Comparison of ENCODE assay signal across 15 cellular contexts in the genomic region with DNA sequence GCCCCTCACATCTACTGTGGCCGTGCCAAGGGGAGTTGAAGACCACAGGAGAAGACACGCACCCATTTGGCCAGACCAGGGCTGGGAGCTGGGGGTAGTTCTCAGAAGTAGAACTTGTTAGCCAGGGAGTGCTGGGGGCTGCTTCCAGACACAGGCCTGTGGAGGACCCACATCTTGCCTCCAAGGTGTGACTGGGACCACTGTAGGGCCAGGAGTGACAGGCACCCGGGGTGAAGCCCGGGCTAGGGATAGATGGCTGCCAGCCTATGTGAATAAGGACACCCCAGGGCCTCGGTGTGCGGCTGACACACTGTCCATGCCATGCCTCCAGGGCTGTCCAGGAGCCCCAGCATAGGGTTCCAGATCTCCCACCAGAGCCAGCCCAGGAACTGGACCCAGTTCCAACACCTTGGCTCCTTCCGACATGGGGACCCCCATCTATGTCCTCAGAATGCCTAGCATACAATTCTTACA. TPM values are rescaled to one million over a fixed set of nuclear protein-coding genes. Genes with fewer than 3 reads are reported as not detected.
DNase-seq lines count a peak whose midpoint lies in the region; ATAC-seq and TF ChIP-seq lines count a peak whose summit lies in the region.
"Had no signal": no experiment of that assay in that cellular context is flagged by ENCODE, and none has a peak within 500 bp of the region (broad histone marks: within the 10 kb centered on the region; RNA-seq: fewer than 3 reads in every experiment).

No MANE protein-coding gene starts in this region.

- H3K9me3 Mint-ChIP-seq in activated naive CD4-positive, alpha-beta T cell treated with anti-CD3 and anti-CD28 coated beads, Interleukin-2, amount 50 U/mL, for 72 hours: peaks cover 0 to 6% of the 10 kb centered on the region in 2 donors
- H3K9me3 Mint-ChIP-seq: activated B cell treated with CpG ODN at 0.5 μM for 24 hours had no signal

- TF ChIP-seq CTCF in C4-2B (conservative IDR thresholded peaks at IDR 0.05) (no peak), fibroblast of pulmonary artery (IDR thresholded peaks at IDR 0.05; ENCODE audit: low read length, missing control alignments) (no peak)

- H3K27ac ChIP-seq in C4-2B: peak overlapping the region; percentile 55

- no peaks in the 10 kb centered on the region for H3K27me3 ChIP-seq in adipocyte (replicated peaks; ENCODE audit: control insufficient read depth, insufficient read depth, low read length)

- peaks cover 15 to 18% of the 10 kb centered on the region in 2 donors for H3K36me3 Mint-ChIP-seq in activated naive CD4-positive, alpha-beta T cell treated with anti-CD3 and anti-CD28 coated beads, Interleukin-2, amount 50 U/mL, for 72 hours
- H3K36me3 Mint-ChIP-seq: activated naive CD4-positive, alpha-beta T cell treated with anti-CD3 and anti-CD28 coated beads, Interleukin-2, amount 10 ng/mL, durations not matched to agents 7 days and 5 days; CD4-positive, CD25-positive, alpha-beta regulatory T cell had no signal

- no peaks in the 10 kb centered on the region for H3K9me3 ChIP-seq in adipocyte (ENCODE audit: control insufficient read depth, low read length)

- H3K9ac ChIP-seq in adipocyte (ENCODE audit: low read length): peak overlapping the region; percentile 98

- no peak for ATAC-seq in activated naive CD4-positive, alpha-beta T cell treated with anti-CD3 and anti-CD28 coated beads, Interleukin-2, amount 50 U/mL, for 72 hours
- ATAC-seq: activated CD8-positive, alpha-beta memory T cell treated with anti-CD3 and anti-CD28 coated beads, Interleukin-2, amount 10 ng/mL, durations not matched to agents 7 days and 5 days had no signal

- DNase-seq in adipocyte (ENCODE audit: low read depth) (no peak), fibroblast of pulmonary artery (ENCODE audit: low read depth) (no peak), skeletal muscle cell (ENCODE audit: low read depth) (no peak), CD1c-positive myeloid dendritic cell (ENCODE audit: extremely low spot score) (no peak), MV-4-11 (lab: John Stamatoyannopoulos, UW) (no peak)
- no peak for DNase-seq in stimulated activated CD4-positive, alpha-beta T cell treated with anti-CD3 and anti-CD28 coated beads, Interleukin-2, amount 100 ng/mL, for 24 hours
- DNase-seq in activated naive CD4-positive, alpha-beta T cell treated with anti-CD3 and anti-CD28 coated beads, Interleukin-2, amount 50 U/mL, for 72 hours (ENCODE audit: low spot score in 2 of 2): no peak
- DNase-seq: activated B cell treated with CpG ODN at 0.5 μM for 24 hours; activated CD8-positive, alpha-beta memory T cell treated with anti-CD3 and anti-CD28 coated beads, Interleukin-2, amount 10 ng/mL, durations not matched to agents 7 days and 5 days; activated naive CD4-positive, alpha-beta T cell treated with anti-CD3 and anti-CD28 coated beads, Interleukin-2, amount 10 ng/mL, durations not matched to agents 7 days and 5 days; CD4-positive, CD25-positive, alpha-beta regulatory T cell; NCI-H1105 treated with DMSO at 0.1 percent for 48 hours; stimulated activated CD4-positive, alpha-beta T cell treated with anti-CD3 and anti-CD28 coated beads, Interleukin-12 subunit alpha, Interleukin-12 subunit beta, amount 100 ng/mL, for 4 hours had no signal

- H3K4me1 ChIP-seq in adipocyte (ENCODE audit: control insufficient read depth, insufficient read depth, low read length): peaks cover 39% of the 10 kb centered on the region

- H3K4me3 ChIP-seq in adipocyte (ENCODE audit: low read length) (peak overlapping the region; percentile 95), fibroblast of pulmonary artery (replicated peaks; ENCODE audit: low read depth, low read length) (peak overlapping the region; percentile 77), skeletal muscle cell (ENCODE audit: low read depth, low read length) (peak overlapping the region; percentile 78)

- peaks cover 19% of the 10 kb centered on the region for H3K36me3 ChIP-seq in adipocyte (ENCODE audit: control insufficient read depth, insufficient read depth, low read length, severe bottlenecking)

- H3K27ac Mint-ChIP-seq in activated naive CD4-positive, alpha-beta T cell treated with anti-CD3 and anti-CD28 coated beads, Interleukin-2, amount 50 U/mL, for 72 hours: no peak overlapping the region
- H3K27ac Mint-ChIP-seq: activated B cell treated with CpG ODN at 0.5 μM for 24 hours; activated CD8-positive, alpha-beta memory T cell treated with anti-CD3 and anti-CD28 coated beads, Interleukin-2, amount 10 ng/mL, durations not matched to agents 7 days and 5 days; activated naive CD4-positive, alpha-beta T cell treated with anti-CD3 and anti-CD28 coated beads, Interleukin-2, amount 10 ng/mL, durations not matched to agents 7 days and 5 days; CD4-positive, CD25-positive, alpha-beta regulatory T cell had no signal

RNA-seq across cellular contexts. Expression of gene ANPEP, which starts 1.8 kb away (rescaled TPM):
- under 1 TPM; 0.33 to 0.34 TPM for total RNA-seq in activated naive CD4-positive, alpha-beta T cell treated with anti-CD3 and anti-CD28 coated beads, Interleukin-2, amount 50 U/mL, for 72 hours

RNA-seq across cellular contexts. Expression of gene MESP2, which starts 36.8 kb away (rescaled TPM):
- total RNA-seq in activated naive CD4-positive, alpha-beta T cell treated with anti-CD3 and anti-CD28 coated beads, Interleukin-2, amount 50 U/mL, for 72 hours: not detected
- total RNA-seq: activated CD8-positive, alpha-beta memory T cell treated with anti-CD3 and anti-CD28 coated beads, Interleukin-2, amount 10 ng/mL, durations not matched to agents 7 days and 5 days; CD4-positive, CD25-positive, alpha-beta regulatory T cell; lung microvascular endothelial cell had no signal
